In genomic region chr3:195543642-195544536, GRCh38 we compare ENCODE assay signal across 1 cellular context.
TF ChIP-seq lines count a peak whose summit lies in the region.

No MANE protein-coding gene starts in this region.

TF ChIP-seq in HepG2, 621 proteins besides CTCF, POLR2A, EP300 and RAD21 (continued from another document and continues in another):
- TF ChIP-seq ZNF136 (CRISPR knock-in tag; IDR thresholded peaks at IDR 0.05; ENCODE audit: low read depth) (no peak), HES4 (CRISPR knock-in tag; IDR thresholded peaks at IDR 0.05; ENCODE audit: borderline replicate concordance) (no peak), RBFOX2 (IDR thresholded peaks at IDR 0.05; ENCODE audit: low read depth, low read length) (no peak), MEF2D (CRISPR knock-in tag; IDR thresholded peaks at IDR 0.05) (no peak), ARNT2 (CRISPR knock-in tag; IDR thresholded peaks at IDR 0.05; ENCODE audit: low read depth) (no peak), SPEN (CRISPR knock-in tag; IDR thresholded peaks at IDR 0.05; ENCODE audit: low read depth) (no peak), ZSCAN31 (CRISPR knock-in tag; IDR thresholded peaks at IDR 0.05; ENCODE audit: low read depth) (no peak), ZNF580 (CRISPR knock-in tag; IDR thresholded peaks at IDR 0.05; ENCODE audit: borderline replicate concordance, low read depth) (no peak), HIVEP1 (CRISPR knock-in tag; IDR thresholded peaks at IDR 0.05) (no peak), PHF5A (CRISPR knock-in tag; IDR thresholded peaks at IDR 0.05; ENCODE audit: low read depth, unreplicated experiment) (no peak), ZNF138 (CRISPR knock-in tag; IDR thresholded peaks at IDR 0.05; ENCODE audit: low read depth) (no peak), PAX8 (CRISPR knock-in tag; IDR thresholded peaks at IDR 0.05; ENCODE audit: borderline replicate concordance) (no peak), HNF1B (CRISPR knock-in tag; IDR thresholded peaks at IDR 0.05) (peak; percentile 21; the same call in 1 of the 2 replicates), ZNF30 (CRISPR knock-in tag; IDR thresholded peaks at IDR 0.05) (no peak), MBNL3 (CRISPR knock-in tag; conservative IDR thresholded peaks at IDR 0.05) (no peak), MXD4 (CRISPR knock-in tag; IDR thresholded peaks at IDR 0.05) (no peak), RNF2 (conservative IDR thresholded peaks at IDR 0.05; ENCODE audit: low read depth) (no peak), RARA (CRISPR knock-in tag; IDR thresholded peaks at IDR 0.05) (no peak), PBX2 (CRISPR knock-in tag; IDR thresholded peaks at IDR 0.05) (no peak), ZNF468 (CRISPR knock-in tag; IDR thresholded peaks at IDR 0.05) (no peak), ZNF331 (CRISPR knock-in tag; IDR thresholded peaks at IDR 0.05) (0 out of 2 replicates have a peak, but pooled peaks have one; percentile 11), ZNF484 (CRISPR knock-in tag; IDR thresholded peaks at IDR 0.05; ENCODE audit: borderline replicate concordance, low read depth) (no peak), ZNF121 (CRISPR knock-in tag; IDR thresholded peaks at IDR 0.05) (no peak), MXD1 (CRISPR knock-in tag; IDR thresholded peaks at IDR 0.05) (no peak), ZNF891 (CRISPR knock-in tag; IDR thresholded peaks at IDR 0.05) (peak; percentile 3; the same call in 1 of the 2 replicates), ZBED4 (CRISPR knock-in tag; IDR thresholded peaks at IDR 0.05; ENCODE audit: borderline replicate concordance) (0 out of 2 replicates have a peak, but pooled peaks have one; percentile 21), ZNF609 (CRISPR knock-in tag; IDR thresholded peaks at IDR 0.05; ENCODE audit: borderline replicate concordance) (no peak), ZNF407 (CRISPR knock-in tag; IDR thresholded peaks at IDR 0.05; ENCODE audit: not compliant biosample characterization) (no peak), E2F1 (CRISPR knock-in tag; IDR thresholded peaks at IDR 0.05) (no peak), ZNF552 (CRISPR knock-in tag; IDR thresholded peaks at IDR 0.05; ENCODE audit: borderline replicate concordance) (no peak), ZNF234 (CRISPR knock-in tag; conservative IDR thresholded peaks at IDR 0.05) (no peak), ZNF562 (CRISPR knock-in tag; IDR thresholded peaks at IDR 0.05; ENCODE audit: borderline replicate concordance) (no peak), ZNF589 (CRISPR knock-in tag; conservative IDR thresholded peaks at IDR 0.05) (no peak), ZBTB1 (CRISPR knock-in tag; IDR thresholded peaks at IDR 0.05; ENCODE audit: borderline replicate concordance) (no peak), THAP8 (CRISPR knock-in tag; IDR thresholded peaks at IDR 0.05; ENCODE audit: borderline replicate concordance) (0 out of 2 replicates have a peak, but pooled peaks have one; percentile 83), ZNF432 (CRISPR knock-in tag; IDR thresholded peaks at IDR 0.05; ENCODE audit: borderline replicate concordance) (no peak)
